ENCODE assay signal across 8 cellular contexts in genomic region chr1:17991996-17992395, GRCh38.
"Had no signal": no experiment of that assay in that cellular context is flagged by ENCODE, and none has a peak within 500 bp of the region (broad histone marks: within the 10 kb centered on the region; RNA-seq: fewer than 3 reads in every experiment).

No MANE protein-coding gene starts in this region.

- H3K9me3 Mint-ChIP-seq: H9 had no signal

- H3K4me3 Mint-ChIP-seq: H9, HFFc6, IgD-negative memory B cell had no signal

- FAIRE-seq: HepG2 had no signal

- H3K27ac Mint-ChIP-seq: H9, HFFc6, IgD-negative memory B cell had no signal

- DNase-seq: GM23248, H9, HCEC 1CT, HFFc6, KG1 had no signal

- H2AFZ ChIP-seq: GM23248 had no signal

- H3K4me3 ChIP-seq: GM23248 had no signal

- H3K4me1 Mint-ChIP-seq: H9, IgD-negative memory B cell had no signal

- ATAC-seq: HepG2 had no signal

- H3K9ac ChIP-seq: GM23248 had no signal

- H3K27ac ChIP-seq: GM23248, HL-60 had no signal

- H3K36me3 Mint-ChIP-seq: IgD-negative memory B cell had no signal
